1 cellular context compared by ENCODE assay signal in genomic region chr1:21839337-21840037, GRCh38.
TF ChIP-seq lines count a peak whose summit lies in the region.

No MANE protein-coding gene starts in this region.

TF ChIP-seq in endothelial cell of umbilical vein, 7 proteins besides CTCF, POLR2A, EP300 and RAD21:
- TF ChIP-seq POLR2AphosphoS5 (IDR thresholded peaks at IDR 0.05; ENCODE audit: insufficient read depth, low read depth, low read length): peak; percentile 66
- no peak for TF ChIP-seq MYC (IDR thresholded peaks at IDR 0.05; ENCODE audit: low read depth, low read length)
